22 cellular contexts compared by ENCODE assay signal in the genomic region with DNA sequence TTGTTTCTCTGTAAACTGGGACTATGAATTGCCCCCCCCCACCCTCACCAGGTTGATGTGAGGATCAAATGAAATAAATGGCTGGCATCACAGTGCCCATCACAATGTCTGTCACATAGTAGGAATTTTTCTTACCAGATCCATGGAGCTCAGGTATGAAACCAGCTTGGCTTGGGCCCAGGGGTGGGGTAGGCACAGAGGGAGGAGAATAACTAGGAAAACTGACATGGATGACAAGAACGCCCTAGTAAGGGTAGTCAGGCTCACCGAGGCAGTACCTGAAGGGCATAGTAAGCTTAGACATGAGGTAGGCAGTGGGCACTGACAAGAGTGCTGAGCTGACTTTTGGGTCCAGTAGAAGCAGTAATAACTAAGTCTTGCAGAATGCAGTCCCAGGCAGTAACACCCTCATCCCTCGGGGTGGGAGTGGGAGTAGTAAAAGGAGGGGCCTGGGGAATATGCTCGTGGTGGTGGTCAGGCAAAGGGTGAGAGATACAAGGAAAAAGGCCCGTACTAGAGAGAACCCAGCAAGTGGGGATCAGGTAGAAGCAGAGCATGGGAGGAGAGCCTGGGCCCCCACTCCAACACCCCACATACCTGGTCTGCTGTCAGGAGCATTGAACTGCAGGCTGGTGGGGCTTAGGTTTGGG.
"Had no signal": no experiment of that assay in that cellular context is flagged by ENCODE, and none has a peak within 500 bp of the region (broad histone marks: within the 10 kb centered on the region; RNA-seq: fewer than 3 reads in every experiment).

No MANE protein-coding gene starts in this region.

- H3K36me3 ChIP-seq: ascending aorta had no signal

- H3K27me3 ChIP-seq: ascending aorta, body of pancreas had no signal

- H3K9me3 ChIP-seq: ascending aorta, body of pancreas had no signal

- ATAC-seq: activated naive CD4-positive, alpha-beta T cell treated with anti-CD3 and anti-CD28 coated beads, Interleukin-2, amount 50 U/mL, for 72 hours; activated naive CD8-positive, alpha-beta T cell treated with anti-CD3 and anti-CD28 coated beads, Interleukin-2, amount 50 U/mL, for 24 hours; activated T-cell treated with anti-CD3 and anti-CD28 coated beads, Interleukin-2, amount 50 U/mL, for 4 hours; body of pancreas had no signal

- H3K4me1 ChIP-seq: ascending aorta had no signal

- DNase-seq: activated B cell treated with CpG ODN at 0.5 μM for 24 hours; activated CD4-positive, alpha-beta T cell treated with anti-CD3 and anti-CD28 coated beads for 1 hour; activated CD4-positive, alpha-beta T cell treated with anti-CD3 and anti-CD28 coated beads, Interleukin-2, amount 10 ng/mL, durations not matched to agents 24 days and 14 days; activated CD4-positive, alpha-beta T cell treated with anti-CD3 and anti-CD28 coated beads, Interleukin-2, amount 50 U/mL, for 48 hours; activated CD8-positive, alpha-beta memory T cell treated with anti-CD3 and anti-CD28 coated beads for 24 hours; activated effector memory CD4-positive, alpha-beta T cell treated with anti-CD3 and anti-CD28 coated beads, Interleukin-2, amount 50 U/mL, for 16 hours; activated naive CD4-positive, alpha-beta T cell treated with Interleukin-2 at 50 U/mL for 16 hours; activated naive CD8-positive, alpha-beta T cell treated with anti-CD3 and anti-CD28 coated beads, Interleukin-2, amount 50 U/mL, for 24 hours; activated T-cell treated with anti-CD3 and anti-CD28 coated beads, Interleukin-2, amount 50 U/mL, for 4 hours; amniotic stem cell; body of pancreas; KG1; NCI-H1048; NCI-H1930; NCI-H2171; NCI-H2227 treated with DMSO at 0.1 percent for 48 hours; NCI-H446 treated with DMSO at 0.1 percent for 48 hours; NCI-H524 treated with DMSO at 0.1 percent for 48 hours; NCI-H774 had no signal

- H3K4me3 ChIP-seq: ascending aorta, body of pancreas, SK-N-MC had no signal

- H3K27ac ChIP-seq: ascending aorta, body of pancreas, SK-N-MC had no signal
